ENCODE assay signal across 8 cellular contexts in genomic region chr7:131326576-131326975, GRCh38. TPM values are rescaled to one million over a fixed set of nuclear protein-coding genes. Genes with fewer than 3 reads are reported as not detected.
A peak's percentile ranks its signal among the peaks of the same experiment; 100 is the strongest.
DNase-seq lines count a peak whose midpoint lies in the region; ATAC-seq and TF ChIP-seq lines count a peak whose summit lies in the region.

No MANE protein-coding gene starts in this region.

- no TSS peak for BruUV-seq in mammary epithelial cell (replicated peaks; lab: Mats Ljungman, UMichigan)

- H3K9me3 ChIP-seq in left ventricle myocardium inferior (replicated peaks) = no peaks in the 10 kb centered on the region
- H3K9me3 ChIP-seq in mammary epithelial cell (replicated peaks; ENCODE audit: insufficient read depth, low read length) = no peaks in the 10 kb centered on the region
- no peaks in the 10 kb centered on the region for H3K9me3 ChIP-seq in mucosa of stomach (ENCODE audit: control insufficient read depth, low read length)
- H3K9me3 ChIP-seq in vagina = no peaks in the 10 kb centered on the region

- intact Hi-C loops in left ventricle myocardium inferior (cut with micrococcal nuclease) = no loop called here
- intact Hi-C loops in left cardiac atrium (cut with DNase I) = loop anchor here in 1 of 2 donors (10.0 kb wide), 1 partner anchor 78 kb away; no protein-coding TSS in a partner anchor
- intact Hi-C loops in mammary epithelial cell (cut with micrococcal nuclease) = loop anchor here (10.0 kb wide), 1 partner anchor 108 kb away; no protein-coding TSS in a partner anchor
- intact Hi-C loops in vagina (cut with DNase I) = no loop called here

- dilution Hi-C loops in mammary epithelial cell (cut with HindIII; ENCODE audit: low sequenced_read_pairs) = no loop called here

- CTCF ChIA-PET in mammary epithelial cell (lab: Charles Lee; ENCODE audit: low non-redundant PET) = no interaction called here

- no peak for ATAC-seq in left cardiac atrium
- ATAC-seq in HG03108 (IDR thresholded peaks at IDR 0.05; ENCODE audit: unreplicated experiment) = no peak
- ATAC-seq in HG03342 (IDR thresholded peaks at IDR 0.05; ENCODE audit: unreplicated experiment) = no peak
- ATAC-seq in HG03039 (IDR thresholded peaks at IDR 0.05; ENCODE audit: unreplicated experiment) = no peak

- no peak for TF ChIP-seq CTCF in left ventricle myocardium inferior (IDR thresholded peaks at IDR 0.05; ENCODE audit: borderline replicate concordance)
- TF ChIP-seq CTCF in mammary epithelial cell (conservative IDR thresholded peaks at IDR 0.05 in 1 of 2, IDR thresholded peaks at IDR 0.05 in 1 of 2; ENCODE audit: extremely low read depth in 1 of 2, insufficient read depth in 1 of 2, low read depth in 1 of 2, low read length in 2 of 2) = no peak
- TF ChIP-seq CTCF in vagina (IDR thresholded peaks at IDR 0.05) = no peak

- H3K36me3 ChIP-seq in left ventricle myocardium inferior = no peaks in the 10 kb centered on the region
- no peaks in the 10 kb centered on the region for H3K36me3 ChIP-seq in mammary epithelial cell (ENCODE audit: insufficient read depth, low read length)
- H3K36me3 ChIP-seq in mucosa of stomach (ENCODE audit: control insufficient read depth, insufficient read depth, low read length) = no peaks in the 10 kb centered on the region
- no peaks in the 10 kb centered on the region for H3K36me3 ChIP-seq in vagina

- no peak for DNase-seq in left ventricle myocardium inferior
- DNase-seq in left cardiac atrium = no peak
- DNase-seq in mammary epithelial cell = no peak
- no peak for DNase-seq in vagina (ENCODE audit: extremely low spot score in 2 of 2)

- H2AFZ ChIP-seq in mammary epithelial cell (ENCODE audit: low read depth, low read length) = peak overlapping the region; percentile 99

- H3K4me3 ChIP-seq in left ventricle myocardium inferior = peak overlapping the region; percentile 93
- H3K4me3 ChIP-seq in mammary epithelial cell (replicated peaks in 1 of 3; ENCODE audit: insufficient read depth in 1 of 3, low read depth in 2 of 3, low read length in 3 of 3) = peak overlapping the region in 2 of 3 experiments; percentile 93 to 95
- peak overlapping the region; percentile 83 for H3K4me3 ChIP-seq in mucosa of stomach (ENCODE audit: low read length)
- peak overlapping the region; percentile 99 for H3K4me3 ChIP-seq in vagina

- no peak for TF ChIP-seq POLR2A in vagina (IDR thresholded peaks at IDR 0.05)

- H3K27ac ChIP-seq in left ventricle myocardium inferior (replicated peaks) = peak overlapping the region; percentile 98
- H3K27ac ChIP-seq in mammary epithelial cell (ENCODE audit: insufficient read depth, low read depth, low read length) = peak overlapping the region; percentile 88
- peak overlapping the region; percentile 100 for H3K27ac ChIP-seq in vagina

- in situ Hi-C loops in mammary epithelial cell (cut with MboI; ENCODE audit: low sequenced_read_pairs in 2 of 2) = no loop called here

- 87% methylated on average over 5 of the region's 6 CpGs for WGBS in mammary epithelial cell (ENCODE audit: low coverage, missing lambda C conversion rate)

- peak overlapping the region; percentile 86 for H3K4me2 ChIP-seq in mammary epithelial cell (ENCODE audit: insufficient read depth, low read depth, low read length)

- H3K9ac ChIP-seq in mammary epithelial cell (ENCODE audit: insufficient read depth, low read length) (no peak overlapping the region), mucosa of stomach (ENCODE audit: low read length) (peak overlapping the region; percentile 100)

- no peaks in the 10 kb centered on the region for H3K27me3 ChIP-seq in left ventricle myocardium inferior (ENCODE audit: low read depth)
- no peaks in the 10 kb centered on the region for H3K27me3 ChIP-seq in mammary epithelial cell (ENCODE audit: insufficient read depth, low read length)
- H3K27me3 ChIP-seq in mucosa of stomach (ENCODE audit: control insufficient read depth, insufficient read depth, low read length) = no peaks in the 10 kb centered on the region
- no peaks in the 10 kb centered on the region for H3K27me3 ChIP-seq in vagina

- peaks cover 41% of the 10 kb centered on the region for H3K79me2 ChIP-seq in mammary epithelial cell (ENCODE audit: insufficient read depth, low read length)

- no peaks in the 10 kb centered on the region for H4K20me1 ChIP-seq in mammary epithelial cell (ENCODE audit: insufficient read depth, low read length)

- H3K4me1 ChIP-seq in left ventricle myocardium inferior (peaks cover 49% of the 10 kb centered on the region), mammary epithelial cell (ENCODE audit: insufficient read depth, low read length) (peaks cover 22% of the 10 kb centered on the region), mucosa of stomach (ENCODE audit: control insufficient read depth, insufficient read depth, low read length) (peaks cover 15% of the 10 kb centered on the region), vagina (peaks cover 42% of the 10 kb centered on the region)

RNA-seq across cellular contexts. Expression of gene MKLN1, which starts 1.1 kb away (rescaled TPM):
- total RNA-seq in left ventricle myocardium inferior = 42.2 TPM
- total RNA-seq in left cardiac atrium = 10 to 100 TPM; 39.7 to 48.3 TPM
- 10 to 100 TPM; 33.9 to 38.0 TPM for total RNA-seq in mammary epithelial cell
- 19.2 TPM for polyA plus RNA-seq in mammary epithelial cell
- polyA minus RNA-seq in mammary epithelial cell = 43.3 TPM
- 48.4 TPM for total RNA-seq in vagina
